16 cellular contexts compared by ENCODE assay signal in genomic region chr3:156761713-156762575, GRCh38.
DNase-seq lines count a peak whose midpoint lies in the region; TF ChIP-seq lines count a peak whose summit lies in the region.
"Had no signal": no experiment of that assay in that cellular context is flagged by ENCODE, and none has a peak within 500 bp of the region (broad histone marks: within the 10 kb centered on the region; RNA-seq: fewer than 3 reads in every experiment).

No MANE protein-coding gene starts in this region.

- H3K4me1 ChIP-seq in fibroblast of lung (ENCODE audit: control insufficient read depth, extremely low read depth, insufficient read depth, low read length), result peaks cover 5% of the 10 kb centered on the region
- H3K4me1 ChIP-seq in H9 (ENCODE audit: insufficient read depth, low read length), result no peaks in the 10 kb centered on the region

- H3K36me3 Mint-ChIP-seq in osteocyte (ENCODE audit: unreplicated experiment) (peaks cover 8% of the 10 kb centered on the region), H9 (ENCODE audit: insufficient read depth in 1 of 3, low read depth in 3 of 3) (no peaks in the 10 kb centered on the region)

- H3K79me2 ChIP-seq in fibroblast of lung (ENCODE audit: control insufficient read depth, insufficient read depth, low read length) (no peaks in the 10 kb centered on the region), H9 (ENCODE audit: insufficient read depth, low read length) (no peaks in the 10 kb centered on the region)

- no peak overlapping the region for H4K8ac ChIP-seq in H9 (replicated peaks; ENCODE audit: insufficient read length, low read depth, low read length)

- no peak overlapping the region for H2BK12ac ChIP-seq in H9 (ENCODE audit: insufficient read length, low read depth, low read length)

- TF ChIP-seq CTCF in fibroblast of lung (conservative IDR thresholded peaks at IDR 0.05 in 1 of 2, IDR thresholded peaks at IDR 0.05 in 1 of 2; ENCODE audit: low read depth in 1 of 2, low read length in 2 of 2) (peak; percentile 32 to 35), osteocyte (IDR thresholded peaks at IDR 0.05) (no peak), lower leg skin (IDR thresholded peaks at IDR 0.05) (no peak), H9 (conservative IDR thresholded peaks at IDR 0.05) (no peak)

- no peak overlapping the region for H3K4me3 Mint-ChIP-seq in osteocyte (ENCODE audit: unreplicated experiment)
- H3K4me3 Mint-ChIP-seq in H9, result no peak overlapping the region

- H3K27me3 ChIP-seq in fibroblast of lung (ENCODE audit: control insufficient read depth, insufficient read depth, low read length), result no peaks in the 10 kb centered on the region
- no peaks in the 10 kb centered on the region for H3K27me3 ChIP-seq in H9 (ENCODE audit: insufficient read depth, low read length)
- H3K27me3 ChIP-seq: BLaER1 had no signal

- H3K23me2 ChIP-seq in H9 (ENCODE audit: insufficient read length, low read depth, low read length, poor library complexity, severe bottlenecking), result no peaks in the 10 kb centered on the region

- no peak overlapping the region for H3K56ac ChIP-seq in H9 (ENCODE audit: insufficient read length, low read depth, low read length)

- H3K36me3 ChIP-seq in fibroblast of lung (ENCODE audit: control insufficient read depth, insufficient read depth, low read length), result no peaks in the 10 kb centered on the region
- H3K36me3 ChIP-seq: BLaER1 had no signal

- H2AK5ac ChIP-seq in H9 (ENCODE audit: insufficient read length, low read length), result no peak overlapping the region

- H3K9ac ChIP-seq in fibroblast of lung (ENCODE audit: insufficient read depth, low read length), result no peak overlapping the region
- no peak overlapping the region for H3K9ac ChIP-seq in H9 (ENCODE audit: extremely low read depth, insufficient read length, low read length)
- H3K9ac ChIP-seq: BLaER1 had no signal

- H3K23ac ChIP-seq in H9 (ENCODE audit: insufficient read length, low read depth, low read length), result no peak overlapping the region

- in situ Hi-C loops in KBM-7 (cut with MboI; ENCODE audit: low pct_unique_long_range_greater_than_20kb, low sequenced_read_pairs), result no loop called here

- no peak overlapping the region for H3T11ph ChIP-seq in H9 (ENCODE audit: low read length)

- no peaks in the 10 kb centered on the region for H3K79me1 ChIP-seq in H9 (ENCODE audit: insufficient read depth, low read depth, low read length, poor library complexity, severe bottlenecking)

- no peak overlapping the region for H4K5ac ChIP-seq in H9 (ENCODE audit: insufficient read length, low read depth, low read length)

- peak; percentile 50 for DNase-seq in HCEC 1CT
- DNase-seq in RPMI7951 (ENCODE audit: low read depth), result peak; percentile 58
- peak; percentile 30 to 92 for DNase-seq in fibroblast of lung (ENCODE audit: low read depth in 2 of 2)
- no peak for DNase-seq in osteocyte (ENCODE audit: extremely low spot score, unreplicated experiment)
- no peak for DNase-seq in KBM-7
- no peak for DNase-seq in lower leg skin (ENCODE audit: low spot score in 2 of 2)
- no peak for DNase-seq in H9
- no peak for DNase-seq in hepatic stellate cell (ENCODE audit: low spot score)
- DNase-seq: activated gamma-delta T cell, aorta, dermis blood vessel endothelial cell, KG1, NCI-H524 treated with DMSO at 0.1 percent for 48 hours, psoas muscle, T-helper 2 cell had no signal

- WGBS in lower leg skin, 2 donors, result 68 to 72% methylated on average over 5 of the region's 5 CpGs
- WGBS in H9 (ENCODE audit: extremely low coverage, insufficient read length, low lambda C conversion rate), result no CpG with 5 or more reads among the region's 5 CpGs

- no peak overlapping the region for H2BK120ac ChIP-seq in H9 (ENCODE audit: low read depth, low read length, poor library complexity, severe bottlenecking)

- H3K4me1 Mint-ChIP-seq in osteocyte (ENCODE audit: unreplicated experiment), result peaks cover 64% of the 10 kb centered on the region
- H3K4me1 Mint-ChIP-seq in H9, result peaks cover 10 to 15% of the 10 kb centered on the region in 2 experiments

- H2BK20ac ChIP-seq in H9 (ENCODE audit: low read depth, low read length, poor library complexity, severe bottlenecking), result no peak overlapping the region

- no peaks in the 10 kb centered on the region for H4K20me1 ChIP-seq in fibroblast of lung (ENCODE audit: control insufficient read depth, extremely low read depth, insufficient read depth, low read length)
- no peaks in the 10 kb centered on the region for H4K20me1 ChIP-seq in H9 (ENCODE audit: control insufficient read depth, insufficient read depth, insufficient read length)
- H4K20me1 ChIP-seq: BLaER1 had no signal

- no peak overlapping the region for H2BK15ac ChIP-seq in H9 (ENCODE audit: low read depth, low read length)

- H2BK5ac ChIP-seq in H9 (ENCODE audit: insufficient read length, low read length), result no peak overlapping the region

- H4K91ac ChIP-seq in H9 (ENCODE audit: insufficient read length, low read depth, low read length), result no peak overlapping the region

- H3K14ac ChIP-seq in H9 (ENCODE audit: insufficient read depth, low read length), result no peak overlapping the region

- H3K27ac Mint-ChIP-seq in osteocyte (ENCODE audit: unreplicated experiment), result peak overlapping the region; percentile 88
- H3K27ac Mint-ChIP-seq in H9, result peak overlapping the region in 1 of 3 experiments; percentile 21; a peak in 2 of 7 replicates

- no peak overlapping the region for H3K4me3 ChIP-seq in fibroblast of lung (replicated peaks in 1 of 4; ENCODE audit: control extremely low read depth in 1 of 4, insufficient read depth in 1 of 4, low read depth in 3 of 4, low read length in 4 of 4)
- H3K4me3 ChIP-seq in lower leg skin (ENCODE audit: low read depth, poor library complexity, severe bottlenecking), result no peak overlapping the region
- H3K4me3 ChIP-seq: BLaER1, psoas muscle had no signal

- H3K9me3 Mint-ChIP-seq in osteocyte (ENCODE audit: unreplicated experiment) (peaks cover 17% of the 10 kb centered on the region), H9 (peaks cover 0 to 2% of the 10 kb centered on the region in 2 experiments; a peak in 2 of 5 replicates)

- H3K27ac ChIP-seq in fibroblast of lung (ENCODE audit: insufficient read depth, low read length) (peak overlapping the region; percentile 68), H9 (ENCODE audit: insufficient read length, low read depth, low read length) (no peak overlapping the region)
- H3K27ac ChIP-seq: BLaER1, psoas muscle had no signal

- no peak overlapping the region for H3K18ac ChIP-seq in H9 (ENCODE audit: insufficient read length, low read depth, low read length)

- intact Hi-C loops in lower leg skin (cut with DNase I; ENCODE audit: low total_unique reads), result no loop called here

- H3K4me2 ChIP-seq in fibroblast of lung (ENCODE audit: extremely low read depth, insufficient read depth, low read length) (no peak overlapping the region), H9 (ENCODE audit: insufficient read depth, insufficient read length, low read length) (no peak overlapping the region)

- H3K27me3 Mint-ChIP-seq in osteocyte (ENCODE audit: unreplicated experiment) (no peaks in the 10 kb centered on the region), H9 (ENCODE audit: low read depth) (no peaks in the 10 kb centered on the region)

- H2AFZ ChIP-seq in fibroblast of lung (ENCODE audit: low read length) (no peak overlapping the region), H9 (ENCODE audit: low read length) (no peak overlapping the region)

- no peaks in the 10 kb centered on the region for H3K9me3 ChIP-seq in fibroblast of lung (ENCODE audit: control insufficient read depth, insufficient read depth, low read depth, low read length)
- H3K9me3 ChIP-seq in H9 (ENCODE audit: control insufficient read depth, low read depth, low read length), result no peaks in the 10 kb centered on the region
- H3K9me3 ChIP-seq: BLaER1, psoas muscle had no signal

- no peak for TF ChIP-seq POLR2A in lower leg skin (IDR thresholded peaks at IDR 0.05)

- no peak overlapping the region for H3K4ac ChIP-seq in H9 (ENCODE audit: low read depth, low read length)

Comparison
In these comparisons a context has a peak if more than half of its experiments do, and no peak if none do; other contexts are left out.
1. DNase-seq: peak in HCEC 1CT (single experiment), RPMI7951 (single experiment) and fibroblast of lung (2 of 2); none in osteocyte (single experiment), KBM-7 (single experiment), lower leg skin (0 of 2), H9 (single experiment) and hepatic stellate cell (single experiment).
2. CTCF ChIP-seq: peak in fibroblast of lung (2 of 2); none in osteocyte (single experiment), lower leg skin (0 of 3) and H9 (single experiment).